Comparison of ENCODE assay signal across 1 cellular context in the genomic region with DNA sequence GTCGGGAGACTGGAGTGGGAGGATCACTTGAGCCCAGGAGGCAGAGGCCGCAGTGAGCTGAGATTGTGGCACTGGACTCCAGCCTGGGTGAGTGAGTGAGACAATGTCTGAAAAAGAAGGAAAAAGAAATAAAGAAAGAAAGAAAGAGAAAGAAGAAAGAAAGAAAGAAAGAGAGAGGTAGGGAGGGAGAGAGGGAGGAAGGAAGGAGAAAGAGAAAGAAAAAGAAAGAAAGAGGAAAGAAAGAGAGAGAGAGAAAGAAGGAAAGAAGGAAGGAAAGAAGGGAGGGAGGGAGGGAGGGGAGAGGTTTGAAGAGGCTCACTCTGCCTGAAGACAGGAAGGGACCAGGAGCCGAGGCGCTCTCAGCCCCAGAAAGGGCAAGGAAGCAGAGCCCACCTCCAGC.
TF ChIP-seq lines count a peak whose summit lies in the region.

No MANE protein-coding gene starts in this region.

TF ChIP-seq in GM23338, 12 proteins besides CTCF, POLR2A, EP300 and RAD21 (continued from another document):
- TF ChIP-seq, protein P1, sequence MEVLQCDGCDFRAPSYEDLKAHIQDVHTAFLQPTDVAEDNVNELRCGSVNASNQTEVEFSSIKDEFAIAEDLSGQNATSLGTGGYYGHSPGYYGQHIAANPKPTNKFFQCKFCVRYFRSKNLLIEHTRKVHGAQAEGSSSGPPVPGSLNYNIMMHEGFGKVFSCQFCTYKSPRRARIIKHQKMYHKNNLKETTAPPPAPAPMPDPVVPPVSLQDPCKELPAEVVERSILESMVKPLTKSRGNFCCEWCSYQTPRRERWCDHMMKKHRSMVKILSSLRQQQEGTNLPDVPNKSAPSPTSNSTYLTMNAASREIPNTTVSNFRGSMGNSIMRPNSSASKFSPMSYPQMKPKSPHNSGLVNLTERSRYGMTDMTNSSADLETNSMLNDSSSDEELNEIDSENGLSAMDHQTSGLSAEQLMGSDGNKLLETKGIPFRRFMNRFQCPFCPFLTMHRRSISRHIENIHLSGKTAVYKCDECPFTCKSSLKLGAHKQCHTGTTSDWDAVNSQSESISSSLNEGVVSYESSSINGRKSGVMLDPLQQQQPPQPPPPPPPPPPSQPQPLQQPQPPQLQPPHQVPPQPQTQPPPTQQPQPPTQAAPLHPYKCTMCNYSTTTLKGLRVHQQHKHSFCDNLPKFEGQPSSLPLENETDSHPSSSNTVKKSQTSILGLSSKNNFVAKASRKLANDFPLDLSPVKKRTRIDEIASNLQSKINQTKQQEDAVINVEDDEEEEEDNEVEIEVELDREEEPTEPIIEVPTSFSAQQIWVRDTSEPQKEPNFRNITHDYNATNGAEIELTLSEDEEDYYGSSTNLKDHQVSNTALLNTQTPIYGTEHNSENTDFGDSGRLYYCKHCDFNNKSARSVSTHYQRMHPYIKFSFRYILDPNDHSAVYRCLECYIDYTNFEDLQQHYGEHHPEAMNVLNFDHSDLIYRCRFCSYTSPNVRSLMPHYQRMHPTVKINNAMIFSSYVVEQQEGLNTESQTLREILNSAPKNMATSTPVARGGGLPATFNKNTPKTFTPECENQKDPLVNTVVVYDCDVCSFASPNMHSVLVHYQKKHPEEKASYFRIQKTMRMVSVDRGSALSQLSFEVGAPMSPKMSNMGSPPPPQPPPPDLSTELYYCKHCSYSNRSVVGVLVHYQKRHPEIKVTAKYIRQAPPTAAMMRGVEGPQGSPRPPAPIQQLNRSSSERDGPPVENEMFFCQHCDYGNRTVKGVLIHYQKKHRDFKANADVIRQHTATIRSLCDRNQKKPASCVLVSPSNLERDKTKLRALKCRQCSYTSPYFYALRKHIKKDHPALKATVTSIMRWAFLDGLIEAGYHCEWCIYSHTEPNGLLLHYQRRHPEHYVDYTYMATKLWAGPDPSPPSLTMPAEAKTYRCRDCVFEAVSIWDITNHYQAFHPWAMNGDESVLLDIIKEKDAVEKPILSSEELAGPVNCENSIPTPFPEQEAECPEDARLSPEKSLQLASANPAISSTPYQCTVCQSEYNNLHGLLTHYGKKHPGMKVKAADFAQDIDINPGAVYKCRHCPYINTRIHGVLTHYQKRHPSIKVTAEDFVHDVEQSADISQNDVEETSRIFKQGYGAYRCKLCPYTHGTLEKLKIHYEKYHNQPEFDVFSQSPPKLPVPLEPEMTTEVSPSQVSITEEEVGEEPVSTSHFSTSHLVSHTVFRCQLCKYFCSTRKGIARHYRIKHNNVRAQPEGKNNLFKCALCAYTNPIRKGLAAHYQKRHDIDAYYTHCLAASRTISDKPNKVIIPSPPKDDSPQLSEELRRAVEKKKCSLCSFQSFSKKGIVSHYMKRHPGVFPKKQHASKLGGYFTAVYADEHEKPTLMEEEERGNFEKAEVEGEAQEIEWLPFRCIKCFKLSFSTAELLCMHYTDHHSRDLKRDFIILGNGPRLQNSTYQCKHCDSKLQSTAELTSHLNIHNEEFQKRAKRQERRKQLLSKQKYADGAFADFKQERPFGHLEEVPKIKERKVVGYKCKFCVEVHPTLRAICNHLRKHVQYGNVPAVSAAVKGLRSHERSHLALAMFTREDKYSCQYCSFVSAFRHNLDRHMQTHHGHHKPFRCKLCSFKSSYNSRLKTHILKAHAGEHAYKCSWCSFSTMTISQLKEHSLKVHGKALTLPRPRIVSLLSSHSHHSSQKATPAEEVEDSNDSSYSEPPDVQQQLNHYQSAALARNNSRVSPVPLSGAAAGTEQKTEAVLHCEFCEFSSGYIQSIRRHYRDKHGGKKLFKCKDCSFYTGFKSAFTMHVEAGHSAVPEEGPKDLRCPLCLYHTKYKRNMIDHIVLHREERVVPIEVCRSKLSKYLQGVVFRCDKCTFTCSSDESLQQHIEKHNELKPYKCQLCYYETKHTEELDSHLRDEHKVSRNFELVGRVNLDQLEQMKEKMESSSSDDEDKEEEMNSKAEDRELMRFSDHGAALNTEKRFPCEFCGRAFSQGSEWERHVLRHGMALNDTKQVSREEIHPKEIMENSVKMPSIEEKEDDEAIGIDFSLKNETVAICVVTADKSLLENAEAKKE (CRISPR knock-in tag; IDR thresholded peaks at IDR 0.05): no peak
